In the genomic region with DNA sequence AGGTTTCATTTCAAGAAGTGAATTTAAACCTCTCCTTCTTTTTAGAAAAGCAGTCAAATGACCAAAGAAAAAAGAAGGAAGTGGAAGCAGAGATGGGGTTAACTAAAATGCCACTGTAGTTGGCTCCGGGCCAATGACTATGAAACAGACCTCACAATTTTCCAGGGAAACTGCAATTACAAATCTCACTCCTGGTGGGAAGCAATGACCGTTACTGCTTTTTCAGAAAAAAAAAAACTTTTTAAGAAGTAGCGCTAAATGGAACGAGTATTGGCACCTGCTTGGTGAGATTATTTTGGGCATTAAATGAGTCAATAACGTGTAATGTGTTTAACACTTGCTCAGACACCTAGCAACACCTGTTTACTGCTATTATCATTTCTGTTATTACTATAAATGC, we compare ENCODE assay signal across 15 cellular contexts. TPM values are rescaled to one million over a fixed set of nuclear protein-coding genes. Genes with fewer than 3 reads are reported as not detected.
A peak's percentile ranks its signal among the peaks of the same experiment; 100 is the strongest.
DNase-seq lines count a peak whose midpoint lies in the region; ATAC-seq, FAIRE-seq and TF ChIP-seq lines count a peak whose summit lies in the region.
"Had no signal": no experiment of that assay in that cellular context is flagged by ENCODE, and none has a peak within 500 bp of the region (broad histone marks: within the 10 kb centered on the region; RNA-seq: fewer than 3 reads in every experiment).

No MANE protein-coding gene starts in this region.

- no peak for ATAC-seq in HepG2
- ATAC-seq in right lobe of liver, result no peak
- ATAC-seq in HG02642 (IDR thresholded peaks at IDR 0.05; ENCODE audit: poor library complexity, unreplicated experiment), result no peak
- no peak for ATAC-seq in HG02763 (IDR thresholded peaks at IDR 0.05; ENCODE audit: unreplicated experiment)
- ATAC-seq: HCT116 had no signal

- FAIRE-seq in HepG2 (lab: Jason Lieb, UNC), result no peak
- peak; percentile 79 for FAIRE-seq in RCC 7860 (lab: Jason Lieb, UNC)

- TF ChIP-seq CTCF in HepG2 (CRISPR knock-in tag; IDR thresholded peaks at IDR 0.05) (no peak), right lobe of liver (IDR thresholded peaks at IDR 0.05) (no peak), endodermal cell (conservative IDR thresholded peaks at IDR 0.05) (no peak)

- H3F3A ChIP-seq in GM23248 (ENCODE audit: insufficient read depth), result no peaks in the 10 kb centered on the region

- H3K9me3 ChIP-seq in HepG2 (ENCODE audit: low read length) (no peaks in the 10 kb centered on the region), right lobe of liver (no peaks in the 10 kb centered on the region), GM23248 (ENCODE audit: low read depth) (no peaks in the 10 kb centered on the region), endodermal cell (ENCODE audit: control insufficient read depth, low read length) (no peaks in the 10 kb centered on the region)
- H3K9me3 ChIP-seq: BLaER1 had no signal

- H3K4me3 Mint-ChIP-seq in endodermal cell, result no peak overlapping the region
- H3K4me3 Mint-ChIP-seq: activated B cell treated with CpG ODN at 0.5 μM for 24 hours had no signal

- DNase-seq in HepG2 (ENCODE audit: low spot score) (no peak), right lobe of liver (no peak), RCC 7860 (ENCODE audit: low spot score) (no peak), kidney tubule cell (ENCODE audit: low spot score) (peak; percentile 31), GM23248 (no peak), endodermal cell (no peak)
- DNase-seq: activated B cell treated with CpG ODN at 0.5 μM for 24 hours; NK-92 treated with Interleukin-12 subunit alpha and Interleukin-12 subunit beta, amount 100 ng/mL, for 24 hours had no signal

- no peak for TF ChIP-seq EP300 in HepG2 (IDR thresholded peaks at IDR 0.05; ENCODE audit: low read depth in 2 of 2, low read length in 2 of 2)
- no peak for TF ChIP-seq EP300 in HepG2 (CRISPR knock-in tag; IDR thresholded peaks at IDR 0.05; ENCODE audit: borderline replicate concordance)

- H3K4me2 ChIP-seq in HepG2 (ENCODE audit: low read depth, low read length) (peak overlapping the region; percentile 87; the same call in 1 of the 2 replicates), GM23248 (ENCODE audit: unreplicated experiment) (no peak overlapping the region)

- no peak overlapping the region for H3K27ac Mint-ChIP-seq in endodermal cell
- H3K27ac Mint-ChIP-seq: activated B cell treated with CpG ODN at 0.5 μM for 24 hours; activated naive CD8-positive, alpha-beta T cell had no signal

- H3K27me3 Mint-ChIP-seq in endodermal cell (ENCODE audit: insufficient read depth), result peaks cover 81% of the 10 kb centered on the region

- H3K9me2 ChIP-seq in GM23248 (ENCODE audit: insufficient read depth), result no peaks in the 10 kb centered on the region

- H4K20me1 ChIP-seq in HepG2 (ENCODE audit: insufficient read depth, low read length) (no peaks in the 10 kb centered on the region), GM23248 (ENCODE audit: insufficient read depth) (no peaks in the 10 kb centered on the region)

- H3K36me3 Mint-ChIP-seq in endodermal cell (ENCODE audit: low read depth), result no peaks in the 10 kb centered on the region
- H3K36me3 Mint-ChIP-seq: activated naive CD8-positive, alpha-beta T cell had no signal

- intact Hi-C loops in HepG2 (cut with micrococcal nuclease; ENCODE audit: unreplicated experiment), result loop anchor here (5.0 kb wide), 1 partner anchor 262 kb away; a partner anchor contains a TSS
- intact Hi-C loops in right lobe of liver (cut with DNase I), result loop anchor here in 1 of 2 donors (10.0 kb wide), 1 partner anchor 189 kb away; no protein-coding TSS in a partner anchor

- no peak overlapping the region for H3K27ac ChIP-seq in HepG2 (ENCODE audit: extremely low read length, insufficient read depth, low read length)
- no peak overlapping the region for H3K27ac ChIP-seq in right lobe of liver
- H3K27ac ChIP-seq in GM23248, result no peak overlapping the region
- no peak overlapping the region for H3K27ac ChIP-seq in endodermal cell (ENCODE audit: low read depth, low read length)
- H3K27ac ChIP-seq: BLaER1, epithelial cell of prostate had no signal

- H3K36me3 ChIP-seq in HepG2 (replicated peaks in 1 of 2; ENCODE audit: control insufficient read depth in 1 of 2, insufficient read depth in 2 of 2, low read length in 2 of 2) (no peaks in the 10 kb centered on the region), right lobe of liver (no peaks in the 10 kb centered on the region), GM23248 (ENCODE audit: low read depth) (no peaks in the 10 kb centered on the region), endodermal cell (ENCODE audit: control insufficient read depth, insufficient read depth, low read length) (no peaks in the 10 kb centered on the region)
- H3K36me3 ChIP-seq: BLaER1 had no signal

- TF ChIP-seq RAD21 in HepG2 (CRISPR knock-in tag; IDR thresholded peaks at IDR 0.05), result no peak

- in situ Hi-C loops in HepG2 (cut with HindIII; ENCODE audit: extremely low pct_ligation_motif_present, low pct_unique_long_range_greater_than_20kb), result loop anchor here (25.0 kb wide), 1 partner anchor 422 kb away; no protein-coding TSS in a partner anchor
- in situ Hi-C loops in GM23248 (cut with MboI), result loop anchor here (25.0 kb wide), 1 partner anchor 422 kb away; no protein-coding TSS in a partner anchor

- H3K4me3 ChIP-seq in HepG2 (replicated peaks in 1 of 3; ENCODE audit: insufficient read depth in 1 of 3, low read depth in 2 of 3, low read length in 3 of 3) (no peak overlapping the region), right lobe of liver (no peak overlapping the region), GM23248 (no peak overlapping the region), endodermal cell (ENCODE audit: low read length) (no peak overlapping the region)

- H3K9me3 Mint-ChIP-seq in endodermal cell, result no peaks in the 10 kb centered on the region
- H3K9me3 Mint-ChIP-seq: activated B cell treated with CpG ODN at 0.5 μM for 24 hours had no signal

- no peak overlapping the region for H3K9ac ChIP-seq in HepG2 (ENCODE audit: insufficient read depth, low read depth, low read length)
- H3K9ac ChIP-seq in GM23248, result no peak overlapping the region
- no peak overlapping the region for H3K9ac ChIP-seq in endodermal cell (ENCODE audit: extremely low read depth, low read length, poor library complexity, severe bottlenecking)
- H3K9ac ChIP-seq: BLaER1 had no signal

- H2AFZ ChIP-seq in HepG2 (ENCODE audit: low read length), result no peak overlapping the region
- H2AFZ ChIP-seq in GM23248, result no peak overlapping the region

- H3K79me2 ChIP-seq in HepG2 (ENCODE audit: insufficient read depth, low read length) (no peaks in the 10 kb centered on the region), GM23248 (ENCODE audit: insufficient read depth) (no peaks in the 10 kb centered on the region)

- CTCF ChIA-PET in HepG2 (lab: Yijun Ruan, JAX; ENCODE audit: low intra/inter-chr PET ratio, low total read pairs), result no interaction called here

- no peak for TF ChIP-seq POLR2A in HepG2 (IDR thresholded peaks at IDR 0.05; ENCODE audit: insufficient read depth in 1 of 2, low read depth in 2 of 2, low read length in 2 of 2)
- no peak for TF ChIP-seq POLR2A in right lobe of liver (IDR thresholded peaks at IDR 0.05)

- POLR2A ChIA-PET in HepG2 (lab: Yijun Ruan, JAX), result interaction anchor here (2.8 kb wide), 1 partner anchor 28 kb away, joined by 45 read pairs; no protein-coding TSS in a partner anchor

- BruUV-seq in HepG2 (replicated peaks; lab: Mats Ljungman, UMichigan), result no TSS peak

- H3K4me1 Mint-ChIP-seq in endodermal cell, result peaks cover 5% of the 10 kb centered on the region

- 68% methylated on average over 5 of the region's 5 CpGs for WGBS in HepG2 (ENCODE audit: low lambda C conversion rate)
- 24% methylated on average over 5 of the region's 5 CpGs for WGBS in right lobe of liver (ENCODE audit: insufficient coverage, low coverage, low lambda C conversion rate, missing lambda C conversion rate)
- 20 to 28% methylated on average over 5 of the region's 5 CpGs for WGBS in GM23248 (ENCODE audit: low coverage in 1 of 2, low lambda C conversion rate in 2 of 2, missing lambda C conversion rate in 2 of 2), 2 experiments
- WGBS in endodermal cell (ENCODE audit: insufficient coverage in 1 of 2, insufficient read length in 1 of 2), 2 experiments, result 80 to 89% methylated on average over 3 to 5 of the region's 5 CpGs

- H3K27me3 ChIP-seq in HepG2 (ENCODE audit: control insufficient read depth in 1 of 2, insufficient read depth in 2 of 2, low read length in 2 of 2), result no peaks in the 10 kb centered on the region
- H3K27me3 ChIP-seq in right lobe of liver, result no peaks in the 10 kb centered on the region
- peaks cover 32% of the 10 kb centered on the region for H3K27me3 ChIP-seq in GM23248 (replicated peaks; ENCODE audit: insufficient read depth)
- H3K27me3 ChIP-seq in endodermal cell (ENCODE audit: control insufficient read depth, insufficient read depth, low read length, poor library complexity, severe bottlenecking), result peaks cover 91% of the 10 kb centered on the region

- H3K4me1 ChIP-seq in HepG2 (ENCODE audit: insufficient read depth, low read length) (peaks cover 41% of the 10 kb centered on the region), right lobe of liver (peaks cover 0 to 7% (median 0%) of the 10 kb centered on the region in 4 donors), GM23248 (ENCODE audit: insufficient read depth) (no peaks in the 10 kb centered on the region), endodermal cell (ENCODE audit: control insufficient read depth, insufficient read depth, low read length) (no peaks in the 10 kb centered on the region)

RNA-seq across cellular contexts. Expression of a gene that starts 1.2 kb away (rescaled TPM):
- 1.2 and 1.8 TPM in 2 replicates for total RNA-seq in HepG2 (2016; rRNA removed; fragmentation: Illumina TruSeq; extraction: Trizol)
- total RNA-seq in HepG2 (2016; cell fraction: cytosol; rRNA removed; fragmentation: Illumina TruSeq; extraction: Trizol; ENCODE audit: low read depth), result 0.18 and 1.0 TPM in 2 replicates
- total RNA-seq in HepG2 (2016; cell fraction: insoluble cytoplasmic fraction; rRNA removed; fragmentation: Illumina TruSeq; extraction: Trizol), result 1.8 and 2.1 TPM in 2 replicates
- total RNA-seq in HepG2 (2016; cell fraction: membrane; rRNA removed; fragmentation: Illumina TruSeq; extraction: Trizol), result 0.87 and 1.1 TPM in 2 replicates
- total RNA-seq in HepG2 (2016; cell fraction: nucleus; rRNA removed; fragmentation: Illumina TruSeq; extraction: Trizol), result 1.9 and 2.2 TPM in 2 replicates
- 0.96 and 1.5 TPM in 2 replicates for polyA plus RNA-seq in HepG2 (2011; rRNA removed)
- polyA plus RNA-seq in HepG2 (2011; cell fraction: cytosol; rRNA removed), result 1.2 and 1.3 TPM in 2 replicates
- polyA plus RNA-seq in HepG2 (2011; cell fraction: nucleus; rRNA removed), result 2.2 and 3.0 TPM in 2 replicates
- 1.9 and 2.0 TPM in 2 replicates for polyA plus RNA-seq in HepG2 (2012)
- polyA plus RNA-seq in HepG2 (2016; cell fraction: cytosol; fragmentation: Illumina TruSeq; extraction: Trizol; ENCODE audit: low read depth), result 0.26 and 0.75 TPM in 2 replicates
- polyA plus RNA-seq in HepG2 (2016; cell fraction: insoluble cytoplasmic fraction; fragmentation: Illumina TruSeq; extraction: Trizol; ENCODE audit: low read depth), result 1.8 and 2.8 TPM in 2 replicates
- polyA plus RNA-seq in HepG2 (2016; cell fraction: membrane; fragmentation: Illumina TruSeq; extraction: Trizol; ENCODE audit: low read depth), result 1.2 and 1.4 TPM in 2 replicates
- polyA plus RNA-seq in HepG2 (2016; cell fraction: nucleus; fragmentation: Illumina TruSeq; extraction: Trizol; ENCODE audit: insufficient read depth, low read depth), result 2.7 and 3.9 TPM in 2 replicates
- polyA minus RNA-seq in HepG2 (2011; rRNA and poly(A)+ RNA removed; ENCODE audit: low replicate concordance), result 2.6 TPM in 1 of 2 replicates, not detected in the other
- 0.53 and 0.79 TPM in 2 replicates for polyA minus RNA-seq in HepG2 (2011; cell fraction: cytosol; rRNA and poly(A)+ RNA removed)
- polyA minus RNA-seq in HepG2 (2011; cell fraction: nucleus; rRNA and poly(A)+ RNA removed), result 5.5 and 6.3 TPM in 2 replicates
- under 1 TPM in 5 of 6 experiments, not detected in 1; 0.15 to 0.46 (median 0.37) TPM for total RNA-seq in right lobe of liver
- total RNA-seq in GM23248 (2014; rRNA removed; shearing (Covaris generic)), result 0.13 and 0.32 TPM in 2 replicates
- polyA plus RNA-seq in GM23248 (2016; fragmentation: Nextera tagmentation; extraction: Ambion mirVana), result 0.21 and 0.72 TPM in 2 replicates
- total RNA-seq in endodermal cell, result not detected
- 1.5 TPM for polyA plus RNA-seq in endodermal cell (2013, experiment 1 of 2)
- 1.6 TPM for polyA plus RNA-seq in endodermal cell (2013, experiment 2 of 2)
- total RNA-seq: activated B cell treated with CpG ODN at 0.5 μM for 24 hours, kidney epithelial cell had no signal

RNA-seq across cellular contexts. Expression of a gene that starts 5.0 kb away (rescaled TPM):
- 27.3 and 38.3 TPM in 2 replicates for total RNA-seq in HepG2 (2016; rRNA removed; fragmentation: Illumina TruSeq; extraction: Trizol)
- 5.5 and 6.0 TPM in 2 replicates for total RNA-seq in HepG2 (2016; cell fraction: cytosol; rRNA removed; fragmentation: Illumina TruSeq; extraction: Trizol; ENCODE audit: low read depth)
- 26.6 and 39.0 TPM in 2 replicates for total RNA-seq in HepG2 (2016; cell fraction: insoluble cytoplasmic fraction; rRNA removed; fragmentation: Illumina TruSeq; extraction: Trizol)
- 18.7 and 19.7 TPM in 2 replicates for total RNA-seq in HepG2 (2016; cell fraction: membrane; rRNA removed; fragmentation: Illumina TruSeq; extraction: Trizol)
- total RNA-seq in HepG2 (2016; cell fraction: nucleus; rRNA removed; fragmentation: Illumina TruSeq; extraction: Trizol), result 31.3 and 32.0 TPM in 2 replicates
- 48.6 and 50.2 TPM in 2 replicates for polyA plus RNA-seq in HepG2 (2011; rRNA removed)
- 39.7 and 52.6 TPM in 2 replicates for polyA plus RNA-seq in HepG2 (2011; cell fraction: cytosol; rRNA removed)
- polyA plus RNA-seq in HepG2 (2011; cell fraction: nucleus; rRNA removed), result 15.9 and 17.5 TPM in 2 replicates
- 42.2 and 43.1 TPM in 2 replicates for polyA plus RNA-seq in HepG2 (2012)
- 4.6 and 4.8 TPM in 2 replicates for polyA plus RNA-seq in HepG2 (2016; cell fraction: cytosol; fragmentation: Illumina TruSeq; extraction: Trizol; ENCODE audit: low read depth)
- polyA plus RNA-seq in HepG2 (2016; cell fraction: insoluble cytoplasmic fraction; fragmentation: Illumina TruSeq; extraction: Trizol; ENCODE audit: low read depth), result 30.3 and 31.0 TPM in 2 replicates
- 12.2 and 13.0 TPM in 2 replicates for polyA plus RNA-seq in HepG2 (2016; cell fraction: membrane; fragmentation: Illumina TruSeq; extraction: Trizol; ENCODE audit: low read depth)
- 41.8 and 43.0 TPM in 2 replicates for polyA plus RNA-seq in HepG2 (2016; cell fraction: nucleus; fragmentation: Illumina TruSeq; extraction: Trizol; ENCODE audit: insufficient read depth, low read depth)
- 22.7 and 36.9 TPM in 2 replicates for polyA minus RNA-seq in HepG2 (2011; rRNA and poly(A)+ RNA removed; ENCODE audit: low replicate concordance)
- polyA minus RNA-seq in HepG2 (2011; cell fraction: cytosol; rRNA and poly(A)+ RNA removed), result 30.9 and 36.0 TPM in 2 replicates
- polyA minus RNA-seq in HepG2 (2011; cell fraction: nucleus; rRNA and poly(A)+ RNA removed), result 19.7 and 20.1 TPM in 2 replicates
- 10 to 100 TPM in 3 of 6 experiments, 1 to 10 TPM in 3; 4.1 to 34.1 (median 13.2) TPM for total RNA-seq in right lobe of liver
- total RNA-seq in GM23248 (2014; rRNA removed; shearing (Covaris generic)), result 1.5 and 5.2 TPM in 2 replicates
- 2.0 and 2.5 TPM in 2 replicates for polyA plus RNA-seq in GM23248 (2016; fragmentation: Nextera tagmentation; extraction: Ambion mirVana)
- total RNA-seq in endodermal cell, result 1 to 10 TPM; 2.7 to 7.3 TPM
- 9.1 TPM for polyA plus RNA-seq in endodermal cell (2013, experiment 1 of 2)
- 9.1 TPM for polyA plus RNA-seq in endodermal cell (2013, experiment 2 of 2)
